29 cellular contexts compared by ENCODE assay signal in genomic region chrX:47467106-47467505, GRCh38.
"Had no signal": no experiment of that assay in that cellular context is flagged by ENCODE, and none has a peak within 500 bp of the region (broad histone marks: within the 10 kb centered on the region; RNA-seq: fewer than 3 reads in every experiment).

No MANE protein-coding gene starts in this region.

- DNase-seq: naive thymus-derived CD8-positive, alpha-beta T cell; nephron progenitor cell; nucleus accumbens; pancreas; posterior cingulate gyrus; psoas muscle; right cardiac atrium; right lobe of liver; sigmoid colon; small intestine; stimulated activated CD4-positive, alpha-beta T cell treated with anti-CD3 and anti-CD28 coated beads, Interleukin-15, amount 100 ng/mL, for 24 hours; stimulated activated CD4-positive, alpha-beta T cell treated with anti-CD3 and anti-CD28 coated beads, Interleukin-2, amount 100 ng/mL, for 24 hours; stimulated activated CD4-positive, alpha-beta T cell treated with anti-CD3 and anti-CD28 coated beads, Interleukin-2, amount 100 ng/mL, for 48 hours; stimulated activated CD4-positive, alpha-beta T cell treated with anti-CD3 and anti-CD28 coated beads, Interleukin-4, amount 100 ng/mL, for 24 hours; stimulated activated naive B cell treated with anti-CD40 and anti-IgM and Interleukin-4, amounts not matched to agents 10 μg/mL and 1 μg/mL and 100 μg/mL, for 72 hours; stimulated activated naive CD4-positive, alpha-beta T cell treated with Interleukin-2 at 50 U/mL for 16 hours; stomach; thyroid gland; upper lobe of right lung; uterus had no signal

- H3K4me3 Mint-ChIP-seq: naive thymus-derived CD8-positive, alpha-beta T cell; natural killer cell treated with Interleukin-12 subunit alpha and Interleukin-12 subunit beta and Interleukin-15 and Interleukin-18, amount 100 ng/mL, for 72 hours; nephron progenitor cell; neural crest cell; stimulated activated effector memory CD8-positive, alpha-beta T cell treated with anti-CD3 and anti-CD28 coated beads, Interleukin-12 subunit alpha, Interleukin-12 subunit beta, amount 100 ng/mL, for 72 hours; stimulated activated naive B cell treated with anti-CD40 and anti-IgM and Interleukin-4, amounts not matched to agents 10 μg/mL and 1 μg/mL and 100 μg/mL, for 72 hours; stimulated activated naive CD8-positive, alpha-beta T cell treated with anti-CD3 and anti-CD28 coated beads, Interleukin-15, Interleukin-2, amounts not matched to agents 100 ng/mL and 50 ng/mL, for 24 hours; type B pancreatic cell had no signal

- H3K27me3 Mint-ChIP-seq: naive thymus-derived CD8-positive, alpha-beta T cell; natural killer cell treated with Interleukin-12 subunit alpha and Interleukin-12 subunit beta and Interleukin-15 and Interleukin-18, amount 100 ng/mL, for 72 hours; progenitor cell of endocrine pancreas; stimulated activated naive B cell treated with anti-CD40 and anti-IgM and Interleukin-4, amounts not matched to agents 10 μg/mL and 1 μg/mL and 100 μg/mL, for 72 hours; stimulated activated naive CD8-positive, alpha-beta T cell treated with anti-CD3 and anti-CD28 coated beads, Interleukin-15, Interleukin-2, amounts not matched to agents 100 ng/mL and 50 ng/mL, for 24 hours; type B pancreatic cell had no signal

- H3K36me3 ChIP-seq: pancreas, uterus had no signal

- ATAC-seq: naive thymus-derived CD8-positive, alpha-beta T cell; natural killer cell treated with Interleukin-12 subunit alpha and Interleukin-12 subunit beta and Interleukin-15 and Interleukin-18, amount 100 ng/mL, for 72 hours; pancreas; right cardiac atrium; right lobe of liver; stimulated activated effector memory CD8-positive, alpha-beta T cell treated with anti-CD3 and anti-CD28 coated beads, Interleukin-12 subunit alpha, Interleukin-12 subunit beta, amount 100 ng/mL, for 72 hours; stimulated activated naive B cell treated with anti-CD40 and anti-IgM and Interleukin-4, amounts not matched to agents 10 μg/mL and 1 μg/mL and 100 μg/mL, for 72 hours; upper lobe of right lung had no signal

- H3K27me3 ChIP-seq: neutrophil, pancreas, right lobe of liver, sigmoid colon, stomach, thyroid gland, tibial nerve, upper lobe of right lung, uterus had no signal

- H3K27ac ChIP-seq: neutrophil, pancreas, right lobe of liver, sigmoid colon, stomach, thoracic aorta, thyroid gland, tibial nerve, upper lobe of right lung, uterus had no signal

- H3K4me1 ChIP-seq: pancreas, psoas muscle, right lobe of liver, sigmoid colon, stomach, thyroid gland, tibial nerve, upper lobe of right lung, uterus had no signal

- H3K9me3 Mint-ChIP-seq: natural killer cell treated with Interleukin-12 subunit alpha and Interleukin-12 subunit beta and Interleukin-15 and Interleukin-18, amount 100 ng/mL, for 72 hours; stimulated activated naive CD8-positive, alpha-beta T cell treated with anti-CD3 and anti-CD28 coated beads, Interleukin-15, Interleukin-2, amounts not matched to agents 100 ng/mL and 50 ng/mL, for 24 hours had no signal

- H3K9me3 ChIP-seq: neutrophil, pancreas, psoas muscle, right lobe of liver, sigmoid colon, thoracic aorta, thyroid gland, tibial nerve, upper lobe of right lung, uterus had no signal

- H3K4me3 ChIP-seq: pancreas, psoas muscle, right lobe of liver, sigmoid colon, stomach, thoracic aorta, thyroid gland, tibial nerve, upper lobe of right lung, uterus had no signal

- H3K4me1 Mint-ChIP-seq: nephron progenitor cell, neural crest cell had no signal

- H3K27ac Mint-ChIP-seq: natural killer cell treated with Interleukin-12 subunit alpha and Interleukin-12 subunit beta and Interleukin-15 and Interleukin-18, amount 100 ng/mL, for 72 hours; nephron progenitor cell; progenitor cell of endocrine pancreas; stimulated activated effector memory CD8-positive, alpha-beta T cell treated with anti-CD3 and anti-CD28 coated beads, Interleukin-12 subunit alpha, Interleukin-12 subunit beta, amount 100 ng/mL, for 72 hours; stimulated activated naive B cell treated with anti-CD40 and anti-IgM and Interleukin-4, amounts not matched to agents 10 μg/mL and 1 μg/mL and 100 μg/mL, for 72 hours; stimulated activated naive CD8-positive, alpha-beta T cell treated with anti-CD3 and anti-CD28 coated beads, Interleukin-15, Interleukin-2, amounts not matched to agents 100 ng/mL and 50 ng/mL, for 24 hours; type B pancreatic cell had no signal

- FAIRE-seq: pancreas, small intestine had no signal
